1 cellular context compared by ENCODE assay signal in the genomic region with DNA sequence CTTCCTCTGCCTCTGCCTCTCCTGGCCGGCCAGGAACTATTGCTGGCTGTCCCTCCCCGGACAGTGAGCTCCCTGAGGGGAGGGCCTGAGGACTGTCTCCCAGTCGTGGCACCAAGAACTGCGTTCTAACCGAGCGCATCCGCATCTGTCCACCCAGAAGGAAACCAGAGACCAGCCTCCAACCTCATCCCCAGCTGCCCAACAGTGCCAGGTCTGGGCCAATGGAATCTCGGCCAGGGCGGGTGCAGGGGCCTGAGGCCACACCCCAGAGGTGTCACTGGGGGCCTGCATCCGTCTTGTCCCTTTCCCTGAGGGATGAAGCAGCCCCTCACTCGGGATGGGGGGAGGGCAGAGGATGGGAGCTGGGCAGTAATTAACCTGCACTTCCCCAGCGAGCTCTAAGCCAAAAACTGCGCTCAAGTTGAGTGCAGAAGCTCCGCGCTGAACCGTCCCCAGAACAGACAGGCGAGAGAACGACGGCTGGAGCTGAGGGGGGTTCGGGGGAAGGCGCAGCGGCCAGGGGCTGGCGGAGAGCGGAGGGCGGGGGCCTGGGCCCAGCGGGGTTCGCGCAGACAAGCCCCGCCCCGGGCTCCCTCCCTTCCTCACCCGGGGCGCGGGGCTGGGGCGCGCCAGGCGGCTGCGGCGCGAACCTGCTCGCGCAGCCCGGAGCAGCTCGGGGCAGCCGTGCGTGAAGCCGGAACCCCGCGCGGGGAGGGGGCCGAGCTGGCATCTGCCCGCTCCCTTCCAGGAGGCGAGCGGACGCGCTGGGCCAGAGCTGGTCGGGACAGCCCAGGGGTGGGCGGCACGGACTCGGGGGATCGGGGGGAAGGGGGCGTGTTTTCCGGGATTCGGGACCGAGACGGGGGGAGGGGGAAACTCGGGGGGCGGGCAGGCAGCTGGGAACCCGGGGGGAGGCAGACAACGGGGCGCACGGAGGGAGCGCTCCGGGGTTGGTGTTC.
A peak's percentile ranks its signal among the peaks of the same experiment; 100 is the strongest.
TF ChIP-seq lines count a peak whose summit lies in the region.

No MANE protein-coding gene starts in this region.

TF ChIP-seq in HepG2, 621 proteins besides CTCF, POLR2A, EP300 and RAD21 (continued from another document and continues in another):
- TF ChIP-seq, protein P1, sequence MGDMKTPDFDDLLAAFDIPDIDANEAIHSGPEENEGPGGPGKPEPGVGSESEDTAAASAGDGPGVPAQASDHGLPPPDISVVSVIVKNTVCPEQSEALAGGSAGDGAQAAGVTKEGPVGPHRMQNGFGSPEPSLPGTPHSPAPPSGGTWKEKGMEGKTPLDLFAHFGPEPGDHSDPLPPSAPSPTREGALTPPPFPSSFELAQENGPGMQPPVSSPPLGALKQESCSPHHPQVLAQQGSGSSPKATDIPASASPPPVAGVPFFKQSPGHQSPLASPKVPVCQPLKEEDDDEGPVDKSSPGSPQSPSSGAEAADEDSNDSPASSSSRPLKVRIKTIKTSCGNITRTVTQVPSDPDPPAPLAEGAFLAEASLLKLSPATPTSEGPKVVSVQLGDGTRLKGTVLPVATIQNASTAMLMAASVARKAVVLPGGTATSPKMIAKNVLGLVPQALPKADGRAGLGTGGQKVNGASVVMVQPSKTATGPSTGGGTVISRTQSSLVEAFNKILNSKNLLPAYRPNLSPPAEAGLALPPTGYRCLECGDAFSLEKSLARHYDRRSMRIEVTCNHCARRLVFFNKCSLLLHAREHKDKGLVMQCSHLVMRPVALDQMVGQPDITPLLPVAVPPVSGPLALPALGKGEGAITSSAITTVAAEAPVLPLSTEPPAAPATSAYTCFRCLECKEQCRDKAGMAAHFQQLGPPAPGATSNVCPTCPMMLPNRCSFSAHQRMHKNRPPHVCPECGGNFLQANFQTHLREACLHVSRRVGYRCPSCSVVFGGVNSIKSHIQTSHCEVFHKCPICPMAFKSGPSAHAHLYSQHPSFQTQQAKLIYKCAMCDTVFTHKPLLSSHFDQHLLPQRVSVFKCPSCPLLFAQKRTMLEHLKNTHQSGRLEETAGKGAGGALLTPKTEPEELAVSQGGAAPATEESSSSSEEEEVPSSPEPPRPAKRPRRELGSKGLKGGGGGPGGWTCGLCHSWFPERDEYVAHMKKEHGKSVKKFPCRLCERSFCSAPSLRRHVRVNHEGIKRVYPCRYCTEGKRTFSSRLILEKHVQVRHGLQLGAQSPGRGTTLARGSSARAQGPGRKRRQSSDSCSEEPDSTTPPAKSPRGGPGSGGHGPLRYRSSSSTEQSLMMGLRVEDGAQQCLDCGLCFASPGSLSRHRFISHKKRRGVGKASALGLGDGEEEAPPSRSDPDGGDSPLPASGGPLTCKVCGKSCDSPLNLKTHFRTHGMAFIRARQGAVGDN (CRISPR knock-in tag; IDR thresholded peaks at IDR 0.05) = peak; percentile 79
- peak; percentile 36 for TF ChIP-seq IKZF4 (CRISPR knock-in tag; IDR thresholded peaks at IDR 0.05; ENCODE audit: borderline replicate concordance, low read depth, not compliant biosample characterization)
- TF ChIP-seq CCDC6 (CRISPR knock-in tag; IDR thresholded peaks at IDR 0.05) = peak; percentile 19; the same call in 1 of the 2 replicates
- 0 out of 2 replicates have a peak, but pooled peaks have one; percentile 42 for TF ChIP-seq PCBP1 (IDR thresholded peaks at IDR 0.05; ENCODE audit: borderline replicate concordance, low read depth, low read length)
- TF ChIP-seq TOPORS (CRISPR knock-in tag; IDR thresholded peaks at IDR 0.05) = no peak
- TF ChIP-seq ZNF446 (CRISPR knock-in tag; IDR thresholded peaks at IDR 0.05) = 0 out of 2 replicates have a peak, but pooled peaks have one; percentile 12
- peak; percentile 85 for TF ChIP-seq ZNF350 (CRISPR knock-in tag; IDR thresholded peaks at IDR 0.05; ENCODE audit: borderline replicate concordance, low read depth)
- no peak for TF ChIP-seq ZNF138 (CRISPR knock-in tag; IDR thresholded peaks at IDR 0.05; ENCODE audit: low read depth)
- peak; percentile 76 for TF ChIP-seq PITX1 (CRISPR knock-in tag; IDR thresholded peaks at IDR 0.05)
- TF ChIP-seq YY1 (IDR thresholded peaks at IDR 0.05; ENCODE audit: insufficient read depth, insufficient replicate concordance, low read depth, low read length) = peak; percentile 37
- TF ChIP-seq, protein P2, sequence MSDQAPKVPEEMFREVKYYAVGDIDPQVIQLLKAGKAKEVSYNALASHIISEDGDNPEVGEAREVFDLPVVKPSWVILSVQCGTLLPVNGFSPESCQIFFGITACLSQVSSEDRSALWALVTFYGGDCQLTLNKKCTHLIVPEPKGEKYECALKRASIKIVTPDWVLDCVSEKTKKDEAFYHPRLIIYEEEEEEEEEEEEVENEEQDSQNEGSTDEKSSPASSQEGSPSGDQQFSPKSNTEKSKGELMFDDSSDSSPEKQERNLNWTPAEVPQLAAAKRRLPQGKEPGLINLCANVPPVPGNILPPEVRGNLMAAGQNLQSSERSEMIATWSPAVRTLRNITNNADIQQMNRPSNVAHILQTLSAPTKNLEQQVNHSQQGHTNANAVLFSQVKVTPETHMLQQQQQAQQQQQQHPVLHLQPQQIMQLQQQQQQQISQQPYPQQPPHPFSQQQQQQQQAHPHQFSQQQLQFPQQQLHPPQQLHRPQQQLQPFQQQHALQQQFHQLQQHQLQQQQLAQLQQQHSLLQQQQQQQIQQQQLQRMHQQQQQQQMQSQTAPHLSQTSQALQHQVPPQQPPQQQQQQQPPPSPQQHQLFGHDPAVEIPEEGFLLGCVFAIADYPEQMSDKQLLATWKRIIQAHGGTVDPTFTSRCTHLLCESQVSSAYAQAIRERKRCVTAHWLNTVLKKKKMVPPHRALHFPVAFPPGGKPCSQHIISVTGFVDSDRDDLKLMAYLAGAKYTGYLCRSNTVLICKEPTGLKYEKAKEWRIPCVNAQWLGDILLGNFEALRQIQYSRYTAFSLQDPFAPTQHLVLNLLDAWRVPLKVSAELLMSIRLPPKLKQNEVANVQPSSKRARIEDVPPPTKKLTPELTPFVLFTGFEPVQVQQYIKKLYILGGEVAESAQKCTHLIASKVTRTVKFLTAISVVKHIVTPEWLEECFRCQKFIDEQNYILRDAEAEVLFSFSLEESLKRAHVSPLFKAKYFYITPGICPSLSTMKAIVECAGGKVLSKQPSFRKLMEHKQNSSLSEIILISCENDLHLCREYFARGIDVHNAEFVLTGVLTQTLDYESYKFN (CRISPR knock-in tag; conservative IDR thresholded peaks at IDR 0.05) = 0 out of 2 replicates have a peak, but pooled peaks have one; percentile 26
- TF ChIP-seq ZBTB8A (CRISPR knock-in tag; IDR thresholded peaks at IDR 0.05; ENCODE audit: borderline replicate concordance, low read depth) = no peak
- peak; percentile 36; the same call in 1 of the 2 replicates for TF ChIP-seq FOXO1 (CRISPR knock-in tag; IDR thresholded peaks at IDR 0.05)
- no peak for TF ChIP-seq SMARCE1 (IDR thresholded peaks at IDR 0.05; ENCODE audit: borderline replicate concordance)
- TF ChIP-seq TGIF2 (CRISPR knock-in tag; IDR thresholded peaks at IDR 0.05) = 0 out of 2 replicates have a peak, but pooled peaks have one; percentile 20
- TF ChIP-seq ZNF292 (CRISPR knock-in tag; IDR thresholded peaks at IDR 0.05; ENCODE audit: borderline replicate concordance, low read depth) = peak; percentile 75; the same call in 1 of the 2 replicates
- TF ChIP-seq ZNF891 (CRISPR knock-in tag; IDR thresholded peaks at IDR 0.05) = 0 out of 2 replicates have a peak, but pooled peaks have one; percentile 74
- peak; percentile 44; the same call in 1 of the 2 replicates for TF ChIP-seq ZNF263 (CRISPR knock-in tag; IDR thresholded peaks at IDR 0.05)
- TF ChIP-seq SSRP1 (CRISPR knock-in tag; IDR thresholded peaks at IDR 0.05) = peak; percentile 5; the same call in 1 of the 2 replicates
- no peak for TF ChIP-seq ZFP62 (CRISPR knock-in tag; IDR thresholded peaks at IDR 0.05)
- no peak for TF ChIP-seq ZNF34 (CRISPR knock-in tag; IDR thresholded peaks at IDR 0.05; ENCODE audit: borderline replicate concordance)
- peak; percentile 76; the same call in 1 of the 2 replicates for TF ChIP-seq ZNF598 (CRISPR knock-in tag; IDR thresholded peaks at IDR 0.05; ENCODE audit: borderline replicate concordance)
- TF ChIP-seq ZSCAN29 (CRISPR knock-in tag; conservative IDR thresholded peaks at IDR 0.05) = peak; percentile 40; the same call in 1 of the 2 replicates
- TF ChIP-seq ZNF510 (CRISPR knock-in tag; IDR thresholded peaks at IDR 0.05; ENCODE audit: low read depth) = 0 out of 2 replicates have a peak, but pooled peaks have one; percentile 41
- TF ChIP-seq, protein P3, sequence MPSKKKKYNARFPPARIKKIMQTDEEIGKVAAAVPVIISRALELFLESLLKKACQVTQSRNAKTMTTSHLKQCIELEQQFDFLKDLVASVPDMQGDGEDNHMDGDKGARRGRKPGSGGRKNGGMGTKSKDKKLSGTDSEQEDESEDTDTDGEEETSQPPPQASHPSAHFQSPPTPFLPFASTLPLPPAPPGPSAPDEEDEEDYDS (CRISPR knock-in tag; IDR thresholded peaks at IDR 0.05) = peak; percentile 60; the same call in 1 of the 2 replicates
- TF ChIP-seq ZFX (CRISPR knock-in tag; IDR thresholded peaks at IDR 0.05; ENCODE audit: low read depth) = peak; percentile 65
- peak; percentile 46; the same call in 1 of the 2 replicates for TF ChIP-seq ZNF841 (CRISPR knock-in tag; IDR thresholded peaks at IDR 0.05; ENCODE audit: borderline replicate concordance)
- peak; percentile 1; the same call in 1 of the 2 replicates for TF ChIP-seq ZNF451 (CRISPR knock-in tag; IDR thresholded peaks at IDR 0.05)
- no peak for TF ChIP-seq CEBPB (IDR thresholded peaks at IDR 0.05; ENCODE audit: borderline replicate concordance, low read depth, low read length)
- TF ChIP-seq TP53 (CRISPR knock-in tag; conservative IDR thresholded peaks at IDR 0.05) = no peak
- no peak for TF ChIP-seq ZNF839 (CRISPR knock-in tag; IDR thresholded peaks at IDR 0.05; ENCODE audit: borderline replicate concordance)
- no peak for TF ChIP-seq ETV5 (CRISPR knock-in tag; IDR thresholded peaks at IDR 0.05; ENCODE audit: borderline replicate concordance)
- peak; percentile 76; the same call in 1 of the 2 replicates for TF ChIP-seq TMF1 (CRISPR knock-in tag; IDR thresholded peaks at IDR 0.05; ENCODE audit: low read depth)
- no peak for TF ChIP-seq HMGA1 (CRISPR knock-in tag; conservative IDR thresholded peaks at IDR 0.05)
- no peak for TF ChIP-seq ZKSCAN5 (CRISPR knock-in tag; IDR thresholded peaks at IDR 0.05)
- TF ChIP-seq, protein P4, sequence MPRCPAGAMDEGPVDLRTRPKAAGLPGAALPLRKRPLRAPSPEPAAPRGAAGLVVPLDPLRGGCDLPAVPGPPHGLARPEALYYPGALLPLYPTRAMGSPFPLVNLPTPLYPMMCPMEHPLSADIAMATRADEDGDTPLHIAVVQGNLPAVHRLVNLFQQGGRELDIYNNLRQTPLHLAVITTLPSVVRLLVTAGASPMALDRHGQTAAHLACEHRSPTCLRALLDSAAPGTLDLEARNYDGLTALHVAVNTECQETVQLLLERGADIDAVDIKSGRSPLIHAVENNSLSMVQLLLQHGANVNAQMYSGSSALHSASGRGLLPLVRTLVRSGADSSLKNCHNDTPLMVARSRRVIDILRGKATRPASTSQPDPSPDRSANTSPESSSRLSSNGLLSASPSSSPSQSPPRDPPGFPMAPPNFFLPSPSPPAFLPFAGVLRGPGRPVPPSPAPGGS (CRISPR knock-in tag; IDR thresholded peaks at IDR 0.05) = peak; percentile 87; the same call in 1 of the 2 replicates
- TF ChIP-seq NFKB2 (CRISPR knock-in tag; IDR thresholded peaks at IDR 0.05; ENCODE audit: borderline replicate concordance) = 0 out of 2 replicates have a peak, but pooled peaks have one; percentile 69
- 0 out of 2 replicates have a peak, but pooled peaks have one; percentile 10 for TF ChIP-seq HNF4A (CRISPR knock-in tag; IDR thresholded peaks at IDR 0.05)
- TF ChIP-seq, protein P5, sequence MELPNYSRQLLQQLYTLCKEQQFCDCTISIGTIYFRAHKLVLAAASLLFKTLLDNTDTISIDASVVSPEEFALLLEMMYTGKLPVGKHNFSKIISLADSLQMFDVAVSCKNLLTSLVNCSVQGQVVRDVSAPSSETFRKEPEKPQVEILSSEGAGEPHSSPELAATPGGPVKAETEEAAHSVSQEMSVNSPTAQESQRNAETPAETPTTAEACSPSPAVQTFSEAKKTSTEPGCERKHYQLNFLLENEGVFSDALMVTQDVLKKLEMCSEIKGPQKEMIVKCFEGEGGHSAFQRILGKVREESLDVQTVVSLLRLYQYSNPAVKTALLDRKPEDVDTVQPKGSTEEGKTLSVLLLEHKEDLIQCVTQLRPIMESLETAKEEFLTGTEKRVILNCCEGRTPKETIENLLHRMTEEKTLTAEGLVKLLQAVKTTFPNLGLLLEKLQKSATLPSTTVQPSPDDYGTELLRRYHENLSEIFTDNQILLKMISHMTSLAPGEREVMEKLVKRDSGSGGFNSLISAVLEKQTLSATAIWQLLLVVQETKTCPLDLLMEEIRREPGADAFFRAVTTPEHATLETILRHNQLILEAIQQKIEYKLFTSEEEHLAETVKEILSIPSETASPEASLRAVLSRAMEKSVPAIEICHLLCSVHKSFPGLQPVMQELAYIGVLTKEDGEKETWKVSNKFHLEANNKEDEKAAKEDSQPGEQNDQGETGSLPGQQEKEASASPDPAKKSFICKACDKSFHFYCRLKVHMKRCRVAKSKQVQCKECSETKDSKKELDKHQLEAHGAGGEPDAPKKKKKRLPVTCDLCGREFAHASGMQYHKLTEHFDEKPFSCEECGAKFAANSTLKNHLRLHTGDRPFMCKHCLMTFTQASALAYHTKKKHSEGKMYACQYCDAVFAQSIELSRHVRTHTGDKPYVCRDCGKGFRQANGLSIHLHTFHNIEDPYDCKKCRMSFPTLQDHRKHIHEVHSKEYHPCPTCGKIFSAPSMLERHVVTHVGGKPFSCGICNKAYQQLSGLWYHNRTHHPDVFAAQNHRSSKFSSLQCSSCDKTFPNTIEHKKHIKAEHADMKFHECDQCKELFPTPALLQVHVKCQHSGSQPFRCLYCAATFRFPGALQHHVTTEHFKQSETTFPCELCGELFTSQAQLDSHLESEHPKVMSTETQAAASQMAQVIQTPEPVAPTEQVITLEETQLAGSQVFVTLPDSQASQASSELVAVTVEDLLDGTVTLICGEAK (IDR thresholded peaks at IDR 0.05) = no peak
- TF ChIP-seq, protein P5 (CRISPR knock-in tag; IDR thresholded peaks at IDR 0.05) = peak; percentile 66; the same call in 1 of the 2 replicates
